Comparison of ENCODE assay signal across 11 cellular contexts in the genomic region with DNA sequence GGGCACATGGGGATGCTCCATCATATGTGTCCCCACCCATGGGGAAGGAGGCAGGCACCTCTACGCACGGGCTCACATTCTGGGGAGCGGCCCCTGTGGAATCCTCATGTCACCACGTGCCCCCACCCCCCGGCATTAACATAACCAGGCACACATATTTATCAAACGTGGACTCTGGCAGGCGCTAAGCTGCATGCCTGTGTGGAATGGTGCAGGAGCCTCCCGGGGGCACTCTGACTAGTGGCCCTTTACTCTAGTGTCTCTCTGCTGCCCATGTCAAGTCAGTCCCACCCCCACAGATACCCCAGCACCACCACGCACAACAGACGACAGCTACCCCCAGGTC.
DNase-seq lines count a peak whose midpoint lies in the region; ATAC-seq and TF ChIP-seq lines count a peak whose summit lies in the region.
"Had no signal": no experiment of that assay in that cellular context is flagged by ENCODE, and none has a peak within 500 bp of the region (broad histone marks: within the 10 kb centered on the region; RNA-seq: fewer than 3 reads in every experiment).

No MANE protein-coding gene starts in this region.

- H4K20me1 ChIP-seq in DND-41 (ENCODE audit: insufficient read depth, low read length) (peaks cover 71% of the 10 kb centered on the region), Loucy (ENCODE audit: insufficient read depth, low read length, poor library complexity, severe bottlenecking) (peaks cover 85% of the 10 kb centered on the region)

- H3K9me3 ChIP-seq in DND-41 (ENCODE audit: insufficient read depth, low read length, severe bottlenecking) = no peaks in the 10 kb centered on the region
- no peaks in the 10 kb centered on the region for H3K9me3 ChIP-seq in Loucy (ENCODE audit: insufficient read depth, low read depth, low read length)
- H3K9me3 ChIP-seq in colonic mucosa = no peaks in the 10 kb centered on the region
- H3K9me3 ChIP-seq in gastrocnemius medialis = no peaks in the 10 kb centered on the region
- H3K9me3 ChIP-seq: SJSA1 had no signal

- H2AFZ ChIP-seq in DND-41 (ENCODE audit: low read depth, low read length) (0 out of 2 replicates have a peak overlapping the region, but pooled peaks have one; percentile 33), Loucy (ENCODE audit: low read length) (no peak overlapping the region)

- in situ Hi-C loops in gastrocnemius medialis (cut with MboI; ENCODE audit: low sequenced_read_pairs in 4 of 4) = no loop called here

- H3K9ac ChIP-seq in DND-41 (ENCODE audit: low read depth, low read length) = peak overlapping the region; percentile 52
- no peak overlapping the region for H3K9ac ChIP-seq in Loucy (ENCODE audit: low read depth, low read length, poor library complexity, severe bottlenecking)
- no peak overlapping the region for H3K9ac ChIP-seq in colonic mucosa (ENCODE audit: low read depth in 2 of 2, low read length in 2 of 2)

- intact Hi-C loops in colonic mucosa (cut with DNase I) = no loop called here
- intact Hi-C loops in gastrocnemius medialis (cut with DNase I; ENCODE audit: low total_unique reads) = no loop called here

- H3K79me2 ChIP-seq in DND-41 (ENCODE audit: insufficient read depth, low read length) (peaks cover 80% of the 10 kb centered on the region), Loucy (ENCODE audit: insufficient read depth, low read length) (peaks cover 93% of the 10 kb centered on the region)

- H3K27ac ChIP-seq in DND-41 (ENCODE audit: low read length) (peak overlapping the region; percentile 75), colonic mucosa (peak overlapping the region; percentile 12), gastrocnemius medialis (peak overlapping the region in 1 of 4 donors; percentile 2)
- H3K27ac ChIP-seq: SJSA1 had no signal

- H3F3A ChIP-seq in Loucy (ENCODE audit: low read depth) = no peaks in the 10 kb centered on the region

- H3K4me1 ChIP-seq in DND-41 (ENCODE audit: insufficient read depth, low read length) (peaks cover 33% of the 10 kb centered on the region), Loucy (ENCODE audit: insufficient read depth, low read length, poor library complexity, severe bottlenecking) (peaks cover 16% of the 10 kb centered on the region), colonic mucosa (no peaks in the 10 kb centered on the region), gastrocnemius medialis (peaks cover 0 to 4% of the 10 kb centered on the region in 2 donors)

- no peaks in the 10 kb centered on the region for H3K36me3 Mint-ChIP-seq in nephron (ENCODE audit: low read depth)

- TF ChIP-seq CTCF in DND-41 (IDR thresholded peaks at IDR 0.05; ENCODE audit: borderline replicate concordance, extremely low read depth, low read length, poor library complexity, severe bottlenecking) (no peak), Loucy (conservative IDR thresholded peaks at IDR 0.05; ENCODE audit: low read length) (no peak), colonic mucosa (IDR thresholded peaks at IDR 0.05) (no peak), nephron (IDR thresholded peaks at IDR 0.05; ENCODE audit: unreplicated experiment in 3 of 3) (no peak), gastrocnemius medialis (IDR thresholded peaks at IDR 0.05 in 4 of 5, conservative IDR thresholded peaks at IDR 0.05 in 1 of 5) (no peak)

- no peaks in the 10 kb centered on the region for H3K9me2 ChIP-seq in Loucy (replicated peaks; ENCODE audit: low read depth, low read length)

- H3K4me3 ChIP-seq in DND-41 (ENCODE audit: low read depth in 1 of 2, low read length in 2 of 2) = peak overlapping the region; percentile 14 to 59; a peak in 3 of 4 replicates
- no peak overlapping the region for H3K4me3 ChIP-seq in Loucy (ENCODE audit: low read length, poor library complexity, severe bottlenecking)
- H3K4me3 ChIP-seq in colonic mucosa = no peak overlapping the region
- no peak overlapping the region for H3K4me3 ChIP-seq in gastrocnemius medialis

- no peak for TF ChIP-seq POLR2A in gastrocnemius medialis (IDR thresholded peaks at IDR 0.05)

- peak overlapping the region in 2 of 3 experiments; percentile 81 to 83 for H3K27ac Mint-ChIP-seq in nephron

- DNase-seq in DND-41 (no peak), colonic mucosa (no peak), SHP77 treated with DMSO at 0.1 percent for 48 hours (lab: John Stamatoyannopoulos, UW) (no peak), gastrocnemius medialis (no peak)
- DNase-seq: Kasumi-1, NCI-H446 treated with DMSO at 0.1 percent for 48 hours had no signal

- H3K9me3 Mint-ChIP-seq in nephron = no peaks in the 10 kb centered on the region

- H3K36me3 ChIP-seq in DND-41 (ENCODE audit: insufficient read depth, low read length) (peaks cover 30% of the 10 kb centered on the region), Loucy (ENCODE audit: insufficient read depth, low read length) (peaks cover 50% of the 10 kb centered on the region; the same call in 1 of the 2 replicates), colonic mucosa (no peaks in the 10 kb centered on the region), gastrocnemius medialis (no peaks in the 10 kb centered on the region)
- H3K36me3 ChIP-seq: SJSA1 had no signal

- H3K4me1 Mint-ChIP-seq in nephron = peaks cover 58% of the 10 kb centered on the region

- ATAC-seq in DND-41 (ENCODE audit: insufficient read depth, low read depth) (no peak), HG02571 (IDR thresholded peaks at IDR 0.05; ENCODE audit: unreplicated experiment) (no peak), GM21447 (IDR thresholded peaks at IDR 0.05; ENCODE audit: unreplicated experiment) (no peak), gastrocnemius medialis (no peak)

- peak overlapping the region; percentile 70 for H3K4me2 ChIP-seq in DND-41 (ENCODE audit: insufficient read depth, low read length)
- peak overlapping the region; percentile 46 for H3K4me2 ChIP-seq in Loucy (ENCODE audit: low read depth, low read length, poor library complexity, severe bottlenecking)

- H3K27me3 ChIP-seq in DND-41 (ENCODE audit: insufficient read depth, low read length, poor library complexity) (no peaks in the 10 kb centered on the region), Loucy (ENCODE audit: insufficient read depth, low read length, poor library complexity, severe bottlenecking) (no peaks in the 10 kb centered on the region), colonic mucosa (no peaks in the 10 kb centered on the region), gastrocnemius medialis (no peaks in the 10 kb centered on the region)
- H3K27me3 ChIP-seq: SJSA1 had no signal

- H3K4me3 Mint-ChIP-seq in nephron = no peak overlapping the region

- peaks cover 15% of the 10 kb centered on the region for H3K27me3 Mint-ChIP-seq in nephron (ENCODE audit: low read depth)

Comparison
In these comparisons a context has a peak if more than half of its experiments do, and no peak if none do; other contexts are left out.
1. H3K4me3 ChIP-seq: peak in DND-41 (2 of 2); none in Loucy (single experiment), colonic mucosa (single experiment) and gastrocnemius medialis (0 of 4).